ENCODE assay signal across 19 cellular contexts in the genomic region with DNA sequence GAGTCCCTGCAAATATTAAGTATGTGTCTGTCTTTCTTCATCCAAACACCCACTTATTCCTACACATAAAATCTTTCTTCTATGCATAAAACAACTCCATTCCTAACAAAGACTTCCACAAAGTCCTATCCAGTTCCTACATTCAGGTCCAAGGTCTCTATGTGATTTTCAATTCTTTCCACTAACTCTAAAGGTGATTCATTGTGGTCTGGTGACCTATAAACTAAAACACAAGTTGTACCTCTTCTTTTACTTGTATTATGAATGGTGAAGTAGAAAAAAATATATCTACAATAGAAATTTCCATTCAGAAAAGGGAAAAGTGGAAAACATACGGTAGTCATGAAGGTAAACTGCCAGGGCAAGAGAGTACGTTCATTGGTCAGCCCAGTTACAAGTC. TPM values are rescaled to one million over a fixed set of nuclear protein-coding genes. Genes with fewer than 3 reads are reported as not detected.
DNase-seq lines count a peak whose midpoint lies in the region; ATAC-seq and TF ChIP-seq lines count a peak whose summit lies in the region.
"Had no signal": no experiment of that assay in that cellular context is flagged by ENCODE, and none has a peak within 500 bp of the region (broad histone marks: within the 10 kb centered on the region; RNA-seq: fewer than 3 reads in every experiment).

No MANE protein-coding gene starts in this region.

- WGBS in endodermal cell (ENCODE audit: insufficient coverage in 1 of 2, insufficient read length in 1 of 2), 2 experiments = 95 to 96% methylated on average over 2 of the region's 2 CpGs

- H3K27ac Mint-ChIP-seq in stimulated activated naive CD8-positive, alpha-beta T cell treated with anti-CD3 and anti-CD28 coated beads, Interleukin-15, amount 100 ng/mL, for 72 hours = peak overlapping the region in 1 of 2 donors; percentile 19
- peak overlapping the region; percentile 75 for H3K27ac Mint-ChIP-seq in endodermal cell
- H3K27ac Mint-ChIP-seq in stimulated activated naive CD8-positive, alpha-beta T cell treated with anti-CD3 and anti-CD28 coated beads, Interleukin-15, Interleukin-2, amounts not matched to agents 100 ng/mL and 50 ng/mL, for 24 hours = peak overlapping the region; percentile 27
- H3K27ac Mint-ChIP-seq: CD8-positive, alpha-beta T cell had no signal

- no peak overlapping the region for H3K4me3 ChIP-seq in endodermal cell (ENCODE audit: low read length)
- H3K4me3 ChIP-seq: A549 had no signal

- H3K27me3 ChIP-seq in endodermal cell (ENCODE audit: control insufficient read depth, insufficient read depth, low read length, poor library complexity, severe bottlenecking) = no peaks in the 10 kb centered on the region
- H3K27me3 ChIP-seq: BE2C had no signal

- H3K9me3 Mint-ChIP-seq in stimulated activated naive CD8-positive, alpha-beta T cell treated with anti-CD3 and anti-CD28 coated beads, Interleukin-15, amount 100 ng/mL, for 72 hours = no peaks in the 10 kb centered on the region
- no peaks in the 10 kb centered on the region for H3K9me3 Mint-ChIP-seq in endodermal cell
- H3K9me3 Mint-ChIP-seq in stimulated activated naive CD8-positive, alpha-beta T cell treated with anti-CD3 and anti-CD28 coated beads, Interleukin-15, Interleukin-2, amounts not matched to agents 100 ng/mL and 50 ng/mL, for 24 hours = no peaks in the 10 kb centered on the region
- H3K9me3 Mint-ChIP-seq: CD8-positive, alpha-beta T cell; H9 had no signal

- H3K27me3 Mint-ChIP-seq in stimulated activated naive CD8-positive, alpha-beta T cell treated with anti-CD3 and anti-CD28 coated beads, Interleukin-15, amount 100 ng/mL, for 72 hours = no peaks in the 10 kb centered on the region
- H3K27me3 Mint-ChIP-seq in endodermal cell (ENCODE audit: insufficient read depth) = no peaks in the 10 kb centered on the region
- no peaks in the 10 kb centered on the region for H3K27me3 Mint-ChIP-seq in stimulated activated naive CD8-positive, alpha-beta T cell treated with anti-CD3 and anti-CD28 coated beads, Interleukin-15, Interleukin-2, amounts not matched to agents 100 ng/mL and 50 ng/mL, for 24 hours

- TF ChIP-seq CTCF in VCaP (conservative IDR thresholded peaks at IDR 0.05) (no peak), endodermal cell (conservative IDR thresholded peaks at IDR 0.05) (no peak)

- peaks cover 43% of the 10 kb centered on the region for H3K36me3 Mint-ChIP-seq in endodermal cell (ENCODE audit: low read depth)
- peaks cover 13% of the 10 kb centered on the region for H3K36me3 Mint-ChIP-seq in stimulated activated naive CD8-positive, alpha-beta T cell treated with anti-CD3 and anti-CD28 coated beads, Interleukin-15, Interleukin-2, amounts not matched to agents 100 ng/mL and 50 ng/mL, for 24 hours (ENCODE audit: low read depth)

- ATAC-seq in stimulated activated naive CD8-positive, alpha-beta T cell treated with anti-CD3 and anti-CD28 coated beads, Interleukin-15, Interleukin-2, amounts not matched to agents 100 U/mL and 50 U/mL, for 24 hours = peak; percentile 72
- ATAC-seq in stimulated activated naive CD8-positive, alpha-beta T cell treated with anti-CD3 and anti-CD28 coated beads, Interleukin-15, amount 100 ng/mL, for 72 hours = no peak
- no peak for ATAC-seq in HG03280 (IDR thresholded peaks at IDR 0.05; ENCODE audit: unreplicated experiment)
- ATAC-seq: A549; CD8-positive, alpha-beta T cell had no signal

- no peak for DNase-seq in stimulated activated naive CD8-positive, alpha-beta T cell treated with anti-CD3 and anti-CD28 coated beads, Interleukin-15, Interleukin-2, amounts not matched to agents 100 U/mL and 50 U/mL, for 24 hours
- no peak for DNase-seq in stimulated activated naive CD8-positive, alpha-beta T cell treated with anti-CD3 and anti-CD28 coated beads, Interleukin-15, amount 100 ng/mL, for 72 hours
- DNase-seq in endodermal cell (no peak), NCI-H146 (lab: John Stamatoyannopoulos, UW) (no peak), NCI-H2171 (lab: John Stamatoyannopoulos, UW) (no peak)
- DNase-seq: BE2C; CD8-positive, alpha-beta T cell; COR-L47; DMS153; DMS79 treated with DMSO at 0.1 percent for 48 hours; EL; GOT3; H9 had no signal

- no peak overlapping the region for H3K9ac ChIP-seq in endodermal cell (ENCODE audit: extremely low read depth, low read length, poor library complexity, severe bottlenecking)

- H3K4me3 Mint-ChIP-seq in stimulated activated naive CD8-positive, alpha-beta T cell treated with anti-CD3 and anti-CD28 coated beads, Interleukin-15, amount 100 ng/mL, for 72 hours = no peak overlapping the region
- H3K4me3 Mint-ChIP-seq in endodermal cell = no peak overlapping the region
- H3K4me3 Mint-ChIP-seq in stimulated activated naive CD8-positive, alpha-beta T cell treated with anti-CD3 and anti-CD28 coated beads, Interleukin-15, Interleukin-2, amounts not matched to agents 100 ng/mL and 50 ng/mL, for 24 hours = no peak overlapping the region
- H3K4me3 Mint-ChIP-seq: CD8-positive, alpha-beta T cell; H9 had no signal

- H3K4me1 ChIP-seq in endodermal cell (ENCODE audit: control insufficient read depth, insufficient read depth, low read length) = no peaks in the 10 kb centered on the region
- H3K4me1 ChIP-seq: A549 had no signal

- H3K36me3 ChIP-seq in endodermal cell (ENCODE audit: control insufficient read depth, insufficient read depth, low read length) = peaks cover 16% of the 10 kb centered on the region

- H3K4me1 Mint-ChIP-seq in stimulated activated naive CD8-positive, alpha-beta T cell treated with anti-CD3 and anti-CD28 coated beads, Interleukin-15, amount 100 ng/mL, for 72 hours = peaks cover 8% of the 10 kb centered on the region
- no peaks in the 10 kb centered on the region for H3K4me1 Mint-ChIP-seq in endodermal cell
- peaks cover 7% of the 10 kb centered on the region for H3K4me1 Mint-ChIP-seq in stimulated activated naive CD8-positive, alpha-beta T cell treated with anti-CD3 and anti-CD28 coated beads, Interleukin-15, Interleukin-2, amounts not matched to agents 100 ng/mL and 50 ng/mL, for 24 hours (ENCODE audit: low read depth)

- no peaks in the 10 kb centered on the region for H3K9me3 ChIP-seq in endodermal cell (ENCODE audit: control insufficient read depth, low read length)
- H3K9me3 ChIP-seq: A549, BE2C had no signal

- H3K27ac ChIP-seq in VCaP (0 out of 2 replicates have a peak overlapping the region, but pooled peaks have one; percentile 7), endodermal cell (ENCODE audit: low read depth, low read length) (no peak overlapping the region)
- H3K27ac ChIP-seq: A549, C4-2B, HL-60 had no signal

RNA-seq across cellular contexts. Expression of a gene that starts 56.6 kb away (rescaled TPM):
- total RNA-seq in endodermal cell = 10 to 100 TPM; 54.1 to 74.3 TPM
- 29.5 TPM for polyA plus RNA-seq in endodermal cell (2013, experiment 1 of 2)
- 25.3 TPM for polyA plus RNA-seq in endodermal cell (2013, experiment 2 of 2)
